Comparison of ENCODE assay signal across 8 cellular contexts in genomic region chr21:32278518-32279376, GRCh38. TPM values are rescaled to one million over a fixed set of nuclear protein-coding genes. Genes with fewer than 3 reads are reported as not detected.
A peak's percentile ranks its signal among the peaks of the same experiment; 100 is the strongest.
DNase-seq lines count a peak whose midpoint lies in the region; ATAC-seq and TF ChIP-seq lines count a peak whose summit lies in the region.

TSS of gene MIS18A (minus strand) at chr21:32279049. CDS start at chr21:32279014, 35 bp downstream.

- peak within 1 kb of the TSS; percentile 52 to 77 for H3K27ac ChIP-seq in coronary artery

- no peaks in the 10 kb centered on the region; the same call in 1 of the 2 replicates for H3K4me1 ChIP-seq in BE2C

- intact Hi-C loops in left colon (cut with DNase I, micrococcal nuclease) = no loop called here

- TF ChIP-seq CTCF in BE2C (IDR thresholded peaks at IDR 0.05; ENCODE audit: low read depth, low read length) (no peak), coronary artery (IDR thresholded peaks at IDR 0.05) (no peak)

- H3K4me3 ChIP-seq in BE2C (ENCODE audit: low read depth, low read length) = peak within 1 kb of the TSS; percentile 91
- peak within 1 kb of the TSS; percentile 91 for H3K4me3 ChIP-seq in coronary artery

- ATAC-seq in HG03460 (IDR thresholded peaks at IDR 0.05; ENCODE audit: unreplicated experiment) (peak; percentile 95), left colon (peak; percentile 97)

- H3K36me3 ChIP-seq in BE2C = peaks cover under 1% of the 10 kb centered on the region; the same call in 1 of the 2 replicates

- H3K27me3 ChIP-seq in BE2C = no peaks in the 10 kb centered on the region

- DNase-seq in BE2C (peak; percentile 97), GM19240 (ENCODE audit: insufficient read length, low spot score) (peak; percentile 85), NCI-H526 (lab: John Stamatoyannopoulos, UW) (peak; percentile 86 to 96), coronary artery (ENCODE audit: low spot score) (peak; percentile 96), left colon (peak; percentile 91 to 96)
- DNase-seq in activated CD4-positive, alpha-beta T cell treated with anti-CD3 and anti-CD28 coated beads for 48 hours = peak; percentile 99
- peak; percentile 99 for DNase-seq in stimulated activated CD4-positive, alpha-beta T cell treated with anti-CD3 and anti-CD28 coated beads, Interleukin-1b, Interleukin-23, amount 100 ng/mL, for 48 hours

- no peaks in the 10 kb centered on the region for H3K9me3 ChIP-seq in BE2C

RNA-seq across cellular contexts. Expression of gene MIS18A, which starts in this region (rescaled TPM):
- polyA plus RNA-seq in BE2C (2012; ENCODE audit: insufficient read depth, insufficient read length, low read depth) = 24.8 TPM
- 1 to 10 TPM; 6.4 to 9.5 TPM for total RNA-seq in left colon

Comparison
In these comparisons a context has a peak if more than half of its experiments do, and no peak if none do; other contexts are left out.
1. Peak in every context shown above with its lines: DNase-seq, ATAC-seq, H3K4me3 ChIP-seq and H3K27ac ChIP-seq.